Comparison of ENCODE assay signal across 1 cellular context in genomic region chr4:147789596-147789995, GRCh38.
TF ChIP-seq lines count a peak whose summit lies in the region.

No MANE protein-coding gene starts in this region.

TF ChIP-seq in GM12878, 131 proteins besides CTCF, POLR2A, EP300 and RAD21:
- TF ChIP-seq USF1 (IDR thresholded peaks at IDR 0.05; ENCODE audit: borderline replicate concordance, extremely low read length, insufficient read depth, low read depth, low read length) (no peak), MTA3 (IDR thresholded peaks at IDR 0.05; ENCODE audit: borderline replicate concordance, low read length) (no peak), NR2F1 (conservative IDR thresholded peaks at IDR 0.05) (peak; percentile 77), SPI1 (IDR thresholded peaks at IDR 0.05; ENCODE audit: borderline replicate concordance, insufficient read depth, low read depth, low read length) (peak; percentile 60; the same call in 1 of the 2 replicates), HDGF (IDR thresholded peaks at IDR 0.05) (no peak), MEF2A (IDR thresholded peaks at IDR 0.05; ENCODE audit: insufficient read depth, low read depth, low read length) (no peak), ZNF217 (IDR thresholded peaks at IDR 0.05) (no peak), NKRF (conservative IDR thresholded peaks at IDR 0.05) (no peak), ZBTB11 (CRISPR knock-in tag; IDR thresholded peaks at IDR 0.05) (no peak), CBX3 (IDR thresholded peaks at IDR 0.05; ENCODE audit: borderline replicate concordance, low read depth) (no peak), TCF12 (IDR thresholded peaks at IDR 0.05; ENCODE audit: low read depth, low read length) (no peak), ETV6 (conservative IDR thresholded peaks at IDR 0.05 in 1 of 2, IDR thresholded peaks at IDR 0.05 in 1 of 2; ENCODE audit: borderline replicate concordance in 1 of 2, low read depth in 1 of 2) (no peak), IRF4 (IDR thresholded peaks at IDR 0.05; ENCODE audit: low read depth, low read length) (no peak), ZNF24 (IDR thresholded peaks at IDR 0.05) (no peak)
